11 cellular contexts compared by ENCODE assay signal in the genomic region with DNA sequence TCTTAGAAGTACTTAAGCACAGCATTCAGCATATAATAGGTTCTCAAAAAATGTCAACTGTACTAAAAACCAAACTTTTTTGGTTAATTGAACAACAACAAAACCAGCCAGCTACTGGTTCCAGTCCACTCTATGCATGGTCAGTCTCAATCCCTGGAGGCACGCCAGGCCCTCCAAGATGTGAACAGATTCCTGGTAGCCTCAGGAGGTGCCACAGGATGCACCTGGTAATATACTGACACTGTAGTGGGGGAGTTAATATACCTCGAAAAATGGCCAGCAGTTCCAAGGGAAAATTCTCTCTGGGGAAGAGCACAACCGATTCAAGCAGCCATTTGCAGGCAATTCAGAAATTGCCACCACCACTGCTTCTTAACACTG. TPM values are rescaled to one million over a fixed set of nuclear protein-coding genes. Genes with fewer than 3 reads are reported as not detected.
DNase-seq lines count a peak whose midpoint lies in the region; ATAC-seq and TF ChIP-seq lines count a peak whose summit lies in the region.
"Had no signal": no experiment of that assay in that cellular context is flagged by ENCODE, and none has a peak within 500 bp of the region (broad histone marks: within the 10 kb centered on the region; RNA-seq: fewer than 3 reads in every experiment).

No MANE protein-coding gene starts in this region.

- H3K9ac ChIP-seq in BLaER1: no peak overlapping the region

- DNase-seq in COLO668 (lab: John Stamatoyannopoulos, UW; ENCODE audit: unreplicated experiment) (peak; percentile 44), body of pancreas (peak in 2 of 4 donors; percentile 34 to 61), AG08396 (ENCODE audit: low spot score) (no peak)
- DNase-seq in naive thymus-derived CD4-positive, alpha-beta T cell: no peak
- DNase-seq: effector CD4-positive, alpha-beta T cell; NCI-H526 treated with DMSO at 0.1 percent for 48 hours; nephron progenitor cell; stimulated activated CD4-positive, alpha-beta T cell treated with anti-CD3 and anti-CD28 coated beads, Interleukin-1b, Interleukin-23, amount 100 ng/mL, for 48 hours had no signal

- no peak for TF ChIP-seq CTCF in body of pancreas (IDR thresholded peaks at IDR 0.05)

- POLR2A ChIA-PET in naive thymus-derived CD4-positive, alpha-beta T cell (lab: Charles Lee): interaction anchor here (0.6 to 28.9 kb wide), 15 partner anchors 9 to 109 kb away, joined by 3 to 604 read pairs (median 14); no protein-coding TSS in a partner anchor

- H3K36me3 Mint-ChIP-seq in naive thymus-derived CD4-positive, alpha-beta T cell: peaks cover 7 to 50% (median 32%) of the 10 kb centered on the region in 5 donors

- H3K4me1 Mint-ChIP-seq in naive thymus-derived CD4-positive, alpha-beta T cell: peaks cover 31 to 75% (median 65%) of the 10 kb centered on the region in 7 donors

- peaks cover 23% of the 10 kb centered on the region; the same call in 1 of the 2 replicates for H4K20me1 ChIP-seq in BLaER1

- H3K27me3 ChIP-seq in BLaER1 (peaks cover 6% of the 10 kb centered on the region; the same call in 1 of the 2 replicates), body of pancreas (no peaks in the 10 kb centered on the region)
- no peaks in the 10 kb centered on the region for H3K27me3 ChIP-seq in naive thymus-derived CD4-positive, alpha-beta T cell (ENCODE audit: control insufficient read depth in 2 of 2, insufficient read depth in 2 of 2, low read length in 2 of 2)

- CTCF ChIA-PET in naive thymus-derived CD4-positive, alpha-beta T cell (lab: Charles Lee): interaction anchor here (0.6 to 1.3 kb wide), 3 partner anchors 32 to 109 kb away, joined by 3 to 7 read pairs (median 4); no protein-coding TSS in a partner anchor

- ATAC-seq in body of pancreas (no peak), HG02763 (IDR thresholded peaks at IDR 0.05; ENCODE audit: unreplicated experiment) (no peak), HG03135 (IDR thresholded peaks at IDR 0.05; ENCODE audit: unreplicated experiment) (no peak)
- ATAC-seq in naive thymus-derived CD4-positive, alpha-beta T cell: no peak

- H3K36me3 ChIP-seq in BLaER1: peaks cover 9% of the 10 kb centered on the region; the same call in 1 of the 2 replicates
- H3K36me3 ChIP-seq in body of pancreas (replicated peaks in 1 of 2; ENCODE audit: insufficient read depth in 1 of 2, low read depth in 2 of 2): no peaks in the 10 kb centered on the region
- H3K36me3 ChIP-seq in naive thymus-derived CD4-positive, alpha-beta T cell (ENCODE audit: control insufficient read depth in 2 of 3, insufficient read depth in 3 of 3, low read length in 3 of 3): peaks cover 0 to 28% (median 11%) of the 10 kb centered on the region in 3 experiments

- intact Hi-C loops in body of pancreas (cut with DNase I): no loop called here
- intact Hi-C loops in naive thymus-derived CD4-positive, alpha-beta T cell (cut with micrococcal nuclease): loop anchor here (2.0 kb wide), 2 partner anchors 39 to 339 kb away; no protein-coding TSS in a partner anchor

- H3K4me3 ChIP-seq in BLaER1: no peak overlapping the region
- H3K4me3 ChIP-seq in body of pancreas: no peak overlapping the region
- peak overlapping the region; percentile 79 for H3K4me3 ChIP-seq in naive thymus-derived CD4-positive, alpha-beta T cell (ENCODE audit: low read length)

- H3K9me3 ChIP-seq in BLaER1 (no peaks in the 10 kb centered on the region), body of pancreas (no peaks in the 10 kb centered on the region)
- H3K9me3 ChIP-seq in naive thymus-derived CD4-positive, alpha-beta T cell (ENCODE audit: control insufficient read depth in 2 of 3, low read length in 3 of 3): no peaks in the 10 kb centered on the region

- H3K4me2 ChIP-seq in BLaER1: peak overlapping the region; percentile 55

- H3K27ac ChIP-seq in BLaER1 (no peak overlapping the region), body of pancreas (peak overlapping the region; percentile 0 to 93 (median 76))
- H3K27ac ChIP-seq in naive thymus-derived CD4-positive, alpha-beta T cell (ENCODE audit: low read depth, low read length): peak overlapping the region; percentile 81

- peak overlapping the region; percentile 78 to 97 (median 92) for H3K4me3 Mint-ChIP-seq in naive thymus-derived CD4-positive, alpha-beta T cell
- H3K4me3 Mint-ChIP-seq: nephron progenitor cell had no signal

- peak overlapping the region; percentile 41 to 96 (median 85) for H3K27ac Mint-ChIP-seq in naive thymus-derived CD4-positive, alpha-beta T cell
- H3K27ac Mint-ChIP-seq: nephron progenitor cell had no signal

- WGBS in body of pancreas, 2 donors: 41 to 51% methylated on average over 3 of the region's 3 CpGs

- H3K4me1 ChIP-seq in BLaER1 (peaks cover 38% of the 10 kb centered on the region), body of pancreas (peaks cover 70% of the 10 kb centered on the region)
- H3K4me1 ChIP-seq in naive thymus-derived CD4-positive, alpha-beta T cell (ENCODE audit: control insufficient read depth in 2 of 2, insufficient read depth in 2 of 2, low read length in 2 of 2): peaks cover 43 to 51% of the 10 kb centered on the region in 2 donors

- no peak for TF ChIP-seq POLR2A in body of pancreas (IDR thresholded peaks at IDR 0.05)

- H3K9me3 Mint-ChIP-seq in naive thymus-derived CD4-positive, alpha-beta T cell: peaks cover 0 to 11% (median 3%) of the 10 kb centered on the region in 11 donors

- no peaks in the 10 kb centered on the region for H3K27me3 Mint-ChIP-seq in naive thymus-derived CD4-positive, alpha-beta T cell

RNA-seq across cellular contexts. Expression of gene MGAT4A, which starts 3.6 kb away (rescaled TPM):
- 10 to 100 TPM; 40.5 to 72.4 TPM for total RNA-seq in body of pancreas
- 100 to 1,000 TPM; 125 to 308 (median 240) TPM for total RNA-seq in naive thymus-derived CD4-positive, alpha-beta T cell
- 100 to 1,000 TPM; 262 to 349 TPM for polyA plus RNA-seq in naive thymus-derived CD4-positive, alpha-beta T cell
